In genomic region chr14:23665302-23666016, GRCh38 we compare ENCODE assay signal across 2 cellular contexts.
TF ChIP-seq lines count a peak whose summit lies in the region.

No MANE protein-coding gene starts in this region.

TF ChIP-seq in H1, 55 proteins besides CTCF, POLR2A, EP300 and RAD21:
- TF ChIP-seq ASH2L (IDR thresholded peaks at IDR 0.05; ENCODE audit: low read length) (no peak), SUZ12 (IDR thresholded peaks at IDR 0.05; ENCODE audit: low read length) (no peak), CHD1 (IDR thresholded peaks at IDR 0.05; ENCODE audit: low read depth, low read length) (no peak), SAP30 (IDR thresholded peaks at IDR 0.05; ENCODE audit: insufficient read depth, insufficient replicate concordance, low read length) (no peak), FOSL1 (IDR thresholded peaks at IDR 0.05; ENCODE audit: insufficient read depth, low read depth, low read length) (no peak), ZNF274 (IDR thresholded peaks at IDR 0.05; ENCODE audit: borderline replicate concordance, extremely low read depth, low read length) (no peak), SIN3A (conservative IDR thresholded peaks at IDR 0.05 in 1 of 2, IDR thresholded peaks at IDR 0.05 in 1 of 2; ENCODE audit: low read depth in 1 of 2, low read length in 2 of 2) (no peak), SIRT6 (IDR thresholded peaks at IDR 0.05; ENCODE audit: low read length) (no peak)

TF ChIP-seq in HEK293T, 16 proteins besides CTCF, POLR2A, EP300 and RAD21:
- no peak for TF ChIP-seq SP1 (IDR thresholded peaks at IDR 0.05)
TF ChIP-seq in HEK293T: peak in this region for 0.
